ENCODE assay signal across 14 cellular contexts in the genomic region with DNA sequence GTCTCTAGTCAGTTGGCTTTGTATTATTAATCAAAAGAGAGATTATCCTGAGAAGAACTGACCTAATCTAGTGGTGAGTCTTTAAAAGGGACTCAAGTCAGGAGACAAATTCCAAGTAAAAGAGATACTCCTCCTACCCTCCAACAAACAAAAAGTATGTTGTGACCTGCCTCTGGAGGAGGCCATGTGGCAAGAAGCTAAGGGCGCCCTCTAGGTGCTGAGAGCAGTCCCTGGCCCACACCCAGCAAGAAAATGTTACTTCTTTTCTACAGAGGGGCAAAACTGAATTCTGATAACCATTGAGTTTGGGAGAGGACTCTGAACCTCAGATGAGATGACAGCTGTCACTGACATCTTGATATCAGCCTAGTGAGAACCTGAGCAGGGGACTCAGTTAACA.
A peak's percentile ranks its signal among the peaks of the same experiment; 100 is the strongest.
DNase-seq lines count a peak whose midpoint lies in the region; ATAC-seq and TF ChIP-seq lines count a peak whose summit lies in the region.
"Had no signal": no experiment of that assay in that cellular context is flagged by ENCODE, and none has a peak within 500 bp of the region (broad histone marks: within the 10 kb centered on the region; RNA-seq: fewer than 3 reads in every experiment).

No MANE protein-coding gene starts in this region.

- TF ChIP-seq CTCF in VCaP (conservative IDR thresholded peaks at IDR 0.05) (peak; percentile 73), liver (IDR thresholded peaks at IDR 0.05; ENCODE audit: low read depth, low read length, missing input control) (peak; percentile 25), suprapubic skin (IDR thresholded peaks at IDR 0.05) (no peak)

- H3K9ac ChIP-seq in liver (ENCODE audit: low read depth in 1 of 2, low read length in 2 of 2), result no peak overlapping the region

- H3K9me3 ChIP-seq in liver (ENCODE audit: control insufficient read depth in 4 of 4, low read length in 3 of 4) (no peaks in the 10 kb centered on the region), suprapubic skin (peaks cover 4% of the 10 kb centered on the region)
- H3K9me3 ChIP-seq: right atrium auricular region had no signal

- no peak for TF ChIP-seq EP300 in suprapubic skin (IDR thresholded peaks at IDR 0.05)

- H3K36me3 ChIP-seq in liver (ENCODE audit: control insufficient read depth in 4 of 4, insufficient read depth in 3 of 4, low read depth in 1 of 4, low read length in 3 of 4) (no peaks in the 10 kb centered on the region), suprapubic skin (no peaks in the 10 kb centered on the region)
- H3K36me3 ChIP-seq: right atrium auricular region had no signal

- H3K4me1 ChIP-seq in liver (ENCODE audit: control insufficient read depth in 4 of 4, insufficient read depth in 4 of 4, low read length in 3 of 4) (no peaks in the 10 kb centered on the region), suprapubic skin (no peaks in the 10 kb centered on the region)
- H3K4me1 ChIP-seq: right atrium auricular region had no signal

- TF ChIP-seq POLR2A in suprapubic skin (IDR thresholded peaks at IDR 0.05), result no peak

- H3K4me3 ChIP-seq in liver (ENCODE audit: low read depth in 1 of 3, low read length in 3 of 3), result no peak overlapping the region
- H3K4me3 ChIP-seq in suprapubic skin, result no peak overlapping the region
- H3K4me3 ChIP-seq: lung, right atrium auricular region, SK-N-MC had no signal

- H3K27ac ChIP-seq in VCaP (no peak overlapping the region), liver (ENCODE audit: low read depth in 1 of 2, low read length in 2 of 2) (no peak overlapping the region), suprapubic skin (no peak overlapping the region)
- H3K27ac ChIP-seq: right atrium auricular region, SK-N-MC had no signal

- H3K27me3 ChIP-seq in liver (ENCODE audit: control insufficient read depth in 4 of 4, insufficient read depth in 4 of 4, low read length in 3 of 4), result no peaks in the 10 kb centered on the region
- H3K27me3 ChIP-seq in suprapubic skin, result no peaks in the 10 kb centered on the region
- H3K27me3 ChIP-seq: right atrium auricular region had no signal

- in situ Hi-C loops in KBM-7 (cut with MboI; ENCODE audit: low pct_unique_long_range_greater_than_20kb, low sequenced_read_pairs), result no loop called here

- TF ChIP-seq RAD21 in liver (IDR thresholded peaks at IDR 0.05), result peak; percentile 70 to 73

- DNase-seq in ELF-1 (ENCODE audit: low read depth, low spot score), result peak; percentile 16
- peak; percentile 1 for DNase-seq in KBM-7
- no peak for DNase-seq in suprapubic skin (ENCODE audit: low spot score in 2 of 2)
- DNase-seq in mesenteric fat pad (ENCODE audit: low spot score), result no peak
- DNase-seq: activated CD4-positive, alpha-beta memory T cell treated with anti-CD3 and anti-CD28 coated beads, Interleukin-2, amount 10 ng/mL, durations not matched to agents 7 days and 5 days; DMS79; NCI-H2081 treated with DMSO at 0.1 percent for 48 hours; NCI-H774 had no signal

- 67% methylated on average over 1 of the region's 1 CpG for WGBS in liver
- WGBS in suprapubic skin, result 33% methylated on average over 1 of the region's 1 CpG

- ATAC-seq in GM18498 (IDR thresholded peaks at IDR 0.05; ENCODE audit: unreplicated experiment), result no peak

TF ChIP-seq in liver, 16 proteins besides CTCF, POLR2A, EP300 and RAD21:
- TF ChIP-seq NR2F2 (IDR thresholded peaks at IDR 0.05) (no peak), GABPA (IDR thresholded peaks at IDR 0.05 in 1 of 2, conservative IDR thresholded peaks at IDR 0.05 in 1 of 2) (no peak), RXRA (IDR thresholded peaks at IDR 0.05) (no peak), HNF4A (conservative IDR thresholded peaks at IDR 0.05) (no peak), YY1 (IDR thresholded peaks at IDR 0.05) (no peak)
- TF ChIP-seq, protein P1, sequence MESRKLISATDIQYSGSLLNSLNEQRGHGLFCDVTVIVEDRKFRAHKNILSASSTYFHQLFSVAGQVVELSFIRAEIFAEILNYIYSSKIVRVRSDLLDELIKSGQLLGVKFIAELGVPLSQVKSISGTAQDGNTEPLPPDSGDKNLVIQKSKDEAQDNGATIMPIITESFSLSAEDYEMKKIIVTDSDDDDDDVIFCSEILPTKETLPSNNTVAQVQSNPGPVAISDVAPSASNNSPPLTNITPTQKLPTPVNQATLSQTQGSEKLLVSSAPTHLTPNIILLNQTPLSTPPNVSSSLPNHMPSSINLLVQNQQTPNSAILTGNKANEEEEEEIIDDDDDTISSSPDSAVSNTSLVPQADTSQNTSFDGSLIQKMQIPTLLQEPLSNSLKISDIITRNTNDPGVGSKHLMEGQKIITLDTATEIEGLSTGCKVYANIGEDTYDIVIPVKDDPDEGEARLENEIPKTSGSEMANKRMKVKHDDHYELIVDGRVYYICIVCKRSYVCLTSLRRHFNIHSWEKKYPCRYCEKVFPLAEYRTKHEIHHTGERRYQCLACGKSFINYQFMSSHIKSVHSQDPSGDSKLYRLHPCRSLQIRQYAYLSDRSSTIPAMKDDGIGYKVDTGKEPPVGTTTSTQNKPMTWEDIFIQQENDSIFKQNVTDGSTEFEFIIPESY (IDR thresholded peaks at IDR 0.05), result no peak
TF ChIP-seq in liver: peak in this region for 0.

Comparison
In these comparisons a context has a peak if more than half of its experiments do, and no peak if none do; other contexts are left out.
1. DNase-seq: peak in ELF-1 (single experiment) and KBM-7 (single experiment); none in suprapubic skin (0 of 2) and mesenteric fat pad (single experiment).
2. CTCF ChIP-seq: peak in VCaP (single experiment) and liver (single experiment); none in suprapubic skin (0 of 2).